Comparison of ENCODE assay signal across 7 cellular contexts in genomic region chr15:22713933-22714332, GRCh38.
DNase-seq lines count a peak whose midpoint lies in the region; ATAC-seq and TF ChIP-seq lines count a peak whose summit lies in the region.
"Not testable (repeated sequence)": the region's sequence is repeated elsewhere in the genome, so short reads cannot be mapped to it uniquely, and the experiment has no call there.

No MANE protein-coding gene starts in this region.

- CTCF ChIA-PET in CD8-positive, alpha-beta T cell (lab: Charles Lee) = not testable (repeated sequence)

- TF ChIP-seq CTCF in CD8-positive, alpha-beta T cell (IDR thresholded peaks at IDR 0.05); dorsolateral prefrontal cortex (IDR thresholded peaks at IDR 0.05 in 54 of 56, conservative IDR thresholded peaks at IDR 0.05 in 2 of 56; ENCODE audit: low read depth in 1 of 56, partially characterized antibody in 56 of 56); heart left ventricle (IDR thresholded peaks at IDR 0.05): not testable (repeated sequence)

- not testable (repeated sequence) for H3K36me3 ChIP-seq in CD8-positive, alpha-beta T cell (ENCODE audit: insufficient read depth, low read length); heart left ventricle

- TF ChIP-seq POLR2A in heart left ventricle (IDR thresholded peaks at IDR 0.05) = not testable (repeated sequence)

- POLR2A ChIA-PET in CD8-positive, alpha-beta T cell (lab: Charles Lee) = not testable (repeated sequence)

- not testable (repeated sequence) for H3K9me3 Mint-ChIP-seq in CD8-positive, alpha-beta T cell; activated T-helper 17 cell treated with anti-CD3 and anti-CD28 coated beads, Interleukin-2, amount 50 U/mL, for 72 hours; memory B cell; stimulated activated effector memory CD8-positive, alpha-beta T cell treated with anti-CD3 and anti-CD28 coated beads, Interleukin-12 subunit alpha, Interleukin-12 subunit beta, amount 100 ng/mL, for 72 hours

- WGBS in heart left ventricle, 4 donors = 0 to 5% (median 0%) methylated on average over 1 of the region's 1 CpG

- not testable (repeated sequence) for H3K4me1 ChIP-seq in CD8-positive, alpha-beta T cell (ENCODE audit: insufficient read depth, low read length); heart left ventricle

- H3K27ac Mint-ChIP-seq in CD8-positive, alpha-beta T cell; activated T-helper 17 cell treated with anti-CD3 and anti-CD28 coated beads, Interleukin-2, amount 50 U/mL, for 72 hours; memory B cell; stimulated activated effector memory CD8-positive, alpha-beta T cell treated with anti-CD3 and anti-CD28 coated beads, Interleukin-12 subunit alpha, Interleukin-12 subunit beta, amount 100 ng/mL, for 72 hours: not testable (repeated sequence)

- not testable (repeated sequence) for ATAC-seq in CD8-positive, alpha-beta T cell; activated T-helper 17 cell treated with anti-CD3 and anti-CD28 coated beads, Interleukin-2, amount 50 U/mL, for 72 hours (replicated peaks); memory B cell (ENCODE audit: low read depth); stimulated activated effector memory CD8-positive, alpha-beta T cell treated with anti-CD3 and anti-CD28 coated beads, Interleukin-12 subunit alpha, Interleukin-12 subunit beta, amount 100 ng/mL, for 72 hours
- peak in 2 of 4 donors; percentile 23 to 32 for ATAC-seq in heart left ventricle

- in situ Hi-C loops in KBM-7 (cut with MboI; ENCODE audit: low pct_unique_long_range_greater_than_20kb, low sequenced_read_pairs) = not testable (repeated sequence)

- not testable (repeated sequence) for H3K4me3 ChIP-seq in CD8-positive, alpha-beta T cell (ENCODE audit: low read depth, low read length)
- H3K4me3 ChIP-seq in dorsolateral prefrontal cortex (peak overlapping the region in 46 of 59 donors; percentile 22 to 65 (median 51)), heart left ventricle (peak overlapping the region in 8 of 12 donors; percentile 23 to 59 (median 50))

- peaks cover 41% of the 10 kb centered on the region for H3K27me3 Mint-ChIP-seq in CD8-positive, alpha-beta T cell (ENCODE audit: low read depth)
- H3K27me3 Mint-ChIP-seq in activated T-helper 17 cell treated with anti-CD3 and anti-CD28 coated beads, Interleukin-2, amount 50 U/mL, for 72 hours = peaks cover 16% of the 10 kb centered on the region
- peaks cover 13% of the 10 kb centered on the region for H3K27me3 Mint-ChIP-seq in memory B cell

- not testable (repeated sequence) for H3K9me3 ChIP-seq in CD8-positive, alpha-beta T cell (ENCODE audit: low read length); heart left ventricle

- H3K27ac ChIP-seq in CD8-positive, alpha-beta T cell (ENCODE audit: low read depth, low read length) = not testable (repeated sequence)
- H3K27ac ChIP-seq in dorsolateral prefrontal cortex (peak overlapping the region in 1 of 59 donors; percentile 28), heart left ventricle (peak overlapping the region in 9 of 12 donors; percentile 38 to 88 (median 69))

- H3K4me3 Mint-ChIP-seq in CD8-positive, alpha-beta T cell = peak overlapping the region; percentile 76
- H3K4me3 Mint-ChIP-seq in activated T-helper 17 cell treated with anti-CD3 and anti-CD28 coated beads, Interleukin-2, amount 50 U/mL, for 72 hours = peak overlapping the region; percentile 54
- peak overlapping the region; percentile 62 for H3K4me3 Mint-ChIP-seq in memory B cell
- H3K4me3 Mint-ChIP-seq in stimulated activated effector memory CD8-positive, alpha-beta T cell treated with anti-CD3 and anti-CD28 coated beads, Interleukin-12 subunit alpha, Interleukin-12 subunit beta, amount 100 ng/mL, for 72 hours = peak overlapping the region; percentile 18

- H3K27me3 ChIP-seq in CD8-positive, alpha-beta T cell (ENCODE audit: insufficient read depth, low read length) = not testable (repeated sequence)
- H3K27me3 ChIP-seq in dorsolateral prefrontal cortex = peaks cover 0 to 21% (median 0%) of the 10 kb centered on the region in 45 donors
- peaks cover 0 to 16% (median 2%) of the 10 kb centered on the region in 9 donors for H3K27me3 ChIP-seq in heart left ventricle

- not testable (repeated sequence) for H3K36me3 Mint-ChIP-seq in CD8-positive, alpha-beta T cell; activated T-helper 17 cell treated with anti-CD3 and anti-CD28 coated beads, Interleukin-2, amount 50 U/mL, for 72 hours (ENCODE audit: low read depth); memory B cell; stimulated activated effector memory CD8-positive, alpha-beta T cell treated with anti-CD3 and anti-CD28 coated beads, Interleukin-12 subunit alpha, Interleukin-12 subunit beta, amount 100 ng/mL, for 72 hours

- DNase-seq in CD8-positive, alpha-beta T cell; dorsolateral prefrontal cortex; heart left ventricle; memory B cell (ENCODE audit: low spot score in 2 of 2); stimulated activated effector memory CD8-positive, alpha-beta T cell treated with anti-CD3 and anti-CD28 coated beads, Interleukin-12 subunit alpha, Interleukin-12 subunit beta, amount 100 ng/mL, for 72 hours (ENCODE audit: low spot score in 2 of 2): not testable (repeated sequence)
- DNase-seq in KBM-7 = peak; percentile 12

- intact Hi-C loops in CD8-positive, alpha-beta T cell (cut with DNase I, micrococcal nuclease); dorsolateral prefrontal cortex (cut with DNase I); heart left ventricle (cut with DNase I): not testable (repeated sequence)

- H3K4me1 Mint-ChIP-seq in CD8-positive, alpha-beta T cell (ENCODE audit: low read depth); activated T-helper 17 cell treated with anti-CD3 and anti-CD28 coated beads, Interleukin-2, amount 50 U/mL, for 72 hours; memory B cell; stimulated activated effector memory CD8-positive, alpha-beta T cell treated with anti-CD3 and anti-CD28 coated beads, Interleukin-12 subunit alpha, Interleukin-12 subunit beta, amount 100 ng/mL, for 72 hours: not testable (repeated sequence)

Comparison
In these comparisons a context has a peak if more than half of its experiments do, and no peak if none do; other contexts are left out.
1. H3K4me3 Mint-ChIP-seq: peak in every context shown above with its lines; median percentile 76 in CD8-positive, alpha-beta T cell; 62 in memory B cell; 54 in activated T-helper 17 cell treated with anti-CD3 and anti-CD28 coated beads, Interleukin-2, amount 50 U/mL, for 72 hours; 18 in stimulated activated effector memory CD8-positive, alpha-beta T cell treated with anti-CD3 and anti-CD28 coated beads, Interleukin-12 subunit alpha, Interleukin-12 subunit beta, amount 100 ng/mL, for 72 hours.